Comparison of ENCODE assay signal across 1 cellular context in the genomic region with DNA sequence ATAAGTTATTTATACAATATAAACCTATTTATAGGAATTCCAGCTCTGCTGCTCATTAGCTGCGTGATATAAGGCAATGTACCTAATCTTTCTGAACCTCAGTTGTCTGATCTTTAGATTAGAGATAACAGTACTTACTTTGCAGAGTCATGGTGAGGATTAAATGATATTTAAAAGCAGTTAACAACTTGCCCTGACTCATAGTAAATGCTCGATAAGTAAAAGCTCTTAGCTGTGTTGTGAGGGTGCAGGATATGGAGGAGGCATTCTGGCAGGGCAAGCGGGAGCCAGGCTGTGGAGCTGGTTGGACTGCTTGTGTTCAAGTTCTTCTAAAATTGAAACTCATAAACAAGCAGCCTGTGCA.
TF ChIP-seq lines count a peak whose summit lies in the region.

No MANE protein-coding gene starts in this region.

TF ChIP-seq in HEK293, 187 proteins besides CTCF, POLR2A, EP300 and RAD21 (continued from another document):
- TF ChIP-seq PRDM2 (tag by site-specific recombination; IDR thresholded peaks at IDR 0.05; ENCODE audit: borderline replicate concordance) (no peak), TRIM28 (IDR thresholded peaks at IDR 0.05; ENCODE audit: borderline replicate concordance, low read length) (0 out of 2 replicates have a peak, but pooled peaks have one; percentile 55), ZSCAN30 (tag by site-specific recombination; IDR thresholded peaks at IDR 0.05) (0 out of 2 replicates have a peak, but pooled peaks have one; percentile 43), ZNF24 (tag by site-specific recombination; IDR thresholded peaks at IDR 0.05) (no peak), ZNF37A (tag by site-specific recombination; IDR thresholded peaks at IDR 0.05) (no peak), HIC1 (tag by site-specific recombination; IDR thresholded peaks at IDR 0.05) (peak; percentile 68), SETDB1 (IDR thresholded peaks at IDR 0.05; ENCODE audit: insufficient read length, low read length) (peak; percentile 16), TCF7L2 (IDR thresholded peaks at IDR 0.05; ENCODE audit: borderline replicate concordance, low read depth, low read length) (peak; percentile 56; the same call in 1 of the 2 replicates), YY2 (tag by site-specific recombination; IDR thresholded peaks at IDR 0.05) (no peak), SP3 (tag by site-specific recombination; IDR thresholded peaks at IDR 0.05) (0 out of 2 replicates have a peak, but pooled peaks have one; percentile 22), ZXDB (tag by site-specific recombination; IDR thresholded peaks at IDR 0.05) (peak; percentile 42; the same call in 1 of the 2 replicates), ZNF600 (tag by site-specific recombination; IDR thresholded peaks at IDR 0.05) (peak; percentile 57), ZNF274 (IDR thresholded peaks at IDR 0.05; ENCODE audit: low read length) (no peak), ZNF274 (tag by site-specific recombination; IDR thresholded peaks at IDR 0.05; ENCODE audit: borderline replicate concordance) (no peak), ZNF843 (tag by site-specific recombination; IDR thresholded peaks at IDR 0.05) (peak; percentile 61), PRDM6 (tag by site-specific recombination; IDR thresholded peaks at IDR 0.05) (peak; percentile 19; the same call in 1 of the 2 replicates)
- TF ChIP-seq, protein P1, sequence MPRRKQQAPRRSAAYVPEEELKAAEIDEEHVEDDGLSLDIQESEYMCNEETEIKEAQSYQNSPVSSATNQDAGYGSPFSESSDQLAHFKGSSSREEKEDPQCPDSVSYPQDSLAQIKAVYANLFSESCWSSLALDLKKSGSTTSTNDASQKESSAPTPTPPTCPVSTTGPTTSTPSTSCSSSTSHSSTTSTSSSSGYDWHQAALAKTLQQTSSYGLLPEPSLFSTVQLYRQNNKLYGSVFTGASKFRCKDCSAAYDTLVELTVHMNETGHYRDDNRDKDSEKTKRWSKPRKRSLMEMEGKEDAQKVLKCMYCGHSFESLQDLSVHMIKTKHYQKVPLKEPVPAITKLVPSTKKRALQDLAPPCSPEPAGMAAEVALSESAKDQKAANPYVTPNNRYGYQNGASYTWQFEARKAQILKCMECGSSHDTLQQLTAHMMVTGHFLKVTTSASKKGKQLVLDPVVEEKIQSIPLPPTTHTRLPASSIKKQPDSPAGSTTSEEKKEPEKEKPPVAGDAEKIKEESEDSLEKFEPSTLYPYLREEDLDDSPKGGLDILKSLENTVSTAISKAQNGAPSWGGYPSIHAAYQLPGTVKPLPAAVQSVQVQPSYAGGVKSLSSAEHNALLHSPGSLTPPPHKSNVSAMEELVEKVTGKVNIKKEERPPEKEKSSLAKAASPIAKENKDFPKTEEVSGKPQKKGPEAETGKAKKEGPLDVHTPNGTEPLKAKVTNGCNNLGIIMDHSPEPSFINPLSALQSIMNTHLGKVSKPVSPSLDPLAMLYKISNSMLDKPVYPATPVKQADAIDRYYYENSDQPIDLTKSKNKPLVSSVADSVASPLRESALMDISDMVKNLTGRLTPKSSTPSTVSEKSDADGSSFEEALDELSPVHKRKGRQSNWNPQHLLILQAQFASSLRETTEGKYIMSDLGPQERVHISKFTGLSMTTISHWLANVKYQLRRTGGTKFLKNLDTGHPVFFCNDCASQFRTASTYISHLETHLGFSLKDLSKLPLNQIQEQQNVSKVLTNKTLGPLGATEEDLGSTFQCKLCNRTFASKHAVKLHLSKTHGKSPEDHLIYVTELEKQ (tag by site-specific recombination; IDR thresholded peaks at IDR 0.05; ENCODE audit: borderline replicate concordance), result 0 out of 2 replicates have a peak, but pooled peaks have one; percentile 46
TF ChIP-seq in HEK293: peak in this region for 14.
